Comparison of ENCODE assay signal across 1 cellular context in genomic region chr11:62839050-62840015, GRCh38.
TF ChIP-seq lines count a peak whose summit lies in the region.

TSS of gene WDR74 (minus strand) at chr11:62839590. CDS start at chr11:62839570, 20 bp downstream.

TF ChIP-seq in K562, 482 proteins besides CTCF, POLR2A, EP300 and RAD21 (continued from another document and continues in another):
- peak in 1 of 2 experiments; percentile 90; a peak in 2 of 4 replicates for TF ChIP-seq MLLT1 (IDR thresholded peaks at IDR 0.05)
- TF ChIP-seq ZNF511 (CRISPR knock-in tag; IDR thresholded peaks at IDR 0.05) = peak; percentile 87
- peak in 1 of 2 experiments; percentile 72; a peak in 1 of 4 replicates for TF ChIP-seq KDM4B (IDR thresholded peaks at IDR 0.05; ENCODE audit: borderline replicate concordance in 2 of 2, low read depth in 1 of 2)
- peak in 1 of 2 experiments; percentile 18; a peak in 2 of 4 replicates for TF ChIP-seq RCOR1 (IDR thresholded peaks at IDR 0.05; ENCODE audit: borderline replicate concordance in 1 of 2, low read depth in 2 of 2, low read length in 2 of 2)
- TF ChIP-seq HDAC3 (IDR thresholded peaks at IDR 0.05; ENCODE audit: borderline replicate concordance, partially characterized antibody) = peak; percentile 49
- peak; percentile 88 for TF ChIP-seq TFAP4 (CRISPR knock-in tag; IDR thresholded peaks at IDR 0.05; ENCODE audit: borderline replicate concordance)
- peak; percentile 76 for TF ChIP-seq KHSRP (IDR thresholded peaks at IDR 0.05)
- peak; percentile 72 for TF ChIP-seq ZNF766 (CRISPR knock-in tag; conservative IDR thresholded peaks at IDR 0.05)
- TF ChIP-seq, protein P1, sequence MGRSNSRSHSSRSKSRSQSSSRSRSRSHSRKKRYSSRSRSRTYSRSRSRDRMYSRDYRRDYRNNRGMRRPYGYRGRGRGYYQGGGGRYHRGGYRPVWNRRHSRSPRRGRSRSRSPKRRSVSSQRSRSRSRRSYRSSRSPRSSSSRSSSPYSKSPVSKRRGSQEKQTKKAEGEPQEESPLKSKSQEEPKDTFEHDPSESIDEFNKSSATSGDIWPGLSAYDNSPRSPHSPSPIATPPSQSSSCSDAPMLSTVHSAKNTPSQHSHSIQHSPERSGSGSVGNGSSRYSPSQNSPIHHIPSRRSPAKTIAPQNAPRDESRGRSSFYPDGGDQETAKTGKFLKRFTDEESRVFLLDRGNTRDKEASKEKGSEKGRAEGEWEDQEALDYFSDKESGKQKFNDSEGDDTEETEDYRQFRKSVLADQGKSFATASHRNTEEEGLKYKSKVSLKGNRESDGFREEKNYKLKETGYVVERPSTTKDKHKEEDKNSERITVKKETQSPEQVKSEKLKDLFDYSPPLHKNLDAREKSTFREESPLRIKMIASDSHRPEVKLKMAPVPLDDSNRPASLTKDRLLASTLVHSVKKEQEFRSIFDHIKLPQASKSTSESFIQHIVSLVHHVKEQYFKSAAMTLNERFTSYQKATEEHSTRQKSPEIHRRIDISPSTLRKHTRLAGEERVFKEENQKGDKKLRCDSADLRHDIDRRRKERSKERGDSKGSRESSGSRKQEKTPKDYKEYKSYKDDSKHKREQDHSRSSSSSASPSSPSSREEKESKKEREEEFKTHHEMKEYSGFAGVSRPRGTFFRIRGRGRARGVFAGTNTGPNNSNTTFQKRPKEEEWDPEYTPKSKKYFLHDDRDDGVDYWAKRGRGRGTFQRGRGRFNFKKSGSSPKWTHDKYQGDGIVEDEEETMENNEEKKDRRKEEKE (IDR thresholded peaks at IDR 0.05; ENCODE audit: borderline replicate concordance in 1 of 2, control insufficient read depth in 1 of 2, low read depth in 2 of 2, low read length in 1 of 2) = 0 out of 4 replicates have a peak, but pooled peaks of 1 of the 2 experiments have one; percentile 11
- TF ChIP-seq, protein P2, sequence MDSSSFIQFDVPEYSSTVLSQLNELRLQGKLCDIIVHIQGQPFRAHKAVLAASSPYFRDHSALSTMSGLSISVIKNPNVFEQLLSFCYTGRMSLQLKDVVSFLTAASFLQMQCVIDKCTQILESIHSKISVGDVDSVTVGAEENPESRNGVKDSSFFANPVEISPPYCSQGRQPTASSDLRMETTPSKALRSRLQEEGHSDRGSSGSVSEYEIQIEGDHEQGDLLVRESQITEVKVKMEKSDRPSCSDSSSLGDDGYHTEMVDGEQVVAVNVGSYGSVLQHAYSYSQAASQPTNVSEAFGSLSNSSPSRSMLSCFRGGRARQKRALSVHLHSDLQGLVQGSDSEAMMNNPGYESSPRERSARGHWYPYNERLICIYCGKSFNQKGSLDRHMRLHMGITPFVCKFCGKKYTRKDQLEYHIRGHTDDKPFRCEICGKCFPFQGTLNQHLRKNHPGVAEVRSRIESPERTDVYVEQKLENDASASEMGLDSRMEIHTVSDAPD (CRISPR knock-in tag; IDR thresholded peaks at IDR 0.05) = no peak
- TF ChIP-seq, protein P3, sequence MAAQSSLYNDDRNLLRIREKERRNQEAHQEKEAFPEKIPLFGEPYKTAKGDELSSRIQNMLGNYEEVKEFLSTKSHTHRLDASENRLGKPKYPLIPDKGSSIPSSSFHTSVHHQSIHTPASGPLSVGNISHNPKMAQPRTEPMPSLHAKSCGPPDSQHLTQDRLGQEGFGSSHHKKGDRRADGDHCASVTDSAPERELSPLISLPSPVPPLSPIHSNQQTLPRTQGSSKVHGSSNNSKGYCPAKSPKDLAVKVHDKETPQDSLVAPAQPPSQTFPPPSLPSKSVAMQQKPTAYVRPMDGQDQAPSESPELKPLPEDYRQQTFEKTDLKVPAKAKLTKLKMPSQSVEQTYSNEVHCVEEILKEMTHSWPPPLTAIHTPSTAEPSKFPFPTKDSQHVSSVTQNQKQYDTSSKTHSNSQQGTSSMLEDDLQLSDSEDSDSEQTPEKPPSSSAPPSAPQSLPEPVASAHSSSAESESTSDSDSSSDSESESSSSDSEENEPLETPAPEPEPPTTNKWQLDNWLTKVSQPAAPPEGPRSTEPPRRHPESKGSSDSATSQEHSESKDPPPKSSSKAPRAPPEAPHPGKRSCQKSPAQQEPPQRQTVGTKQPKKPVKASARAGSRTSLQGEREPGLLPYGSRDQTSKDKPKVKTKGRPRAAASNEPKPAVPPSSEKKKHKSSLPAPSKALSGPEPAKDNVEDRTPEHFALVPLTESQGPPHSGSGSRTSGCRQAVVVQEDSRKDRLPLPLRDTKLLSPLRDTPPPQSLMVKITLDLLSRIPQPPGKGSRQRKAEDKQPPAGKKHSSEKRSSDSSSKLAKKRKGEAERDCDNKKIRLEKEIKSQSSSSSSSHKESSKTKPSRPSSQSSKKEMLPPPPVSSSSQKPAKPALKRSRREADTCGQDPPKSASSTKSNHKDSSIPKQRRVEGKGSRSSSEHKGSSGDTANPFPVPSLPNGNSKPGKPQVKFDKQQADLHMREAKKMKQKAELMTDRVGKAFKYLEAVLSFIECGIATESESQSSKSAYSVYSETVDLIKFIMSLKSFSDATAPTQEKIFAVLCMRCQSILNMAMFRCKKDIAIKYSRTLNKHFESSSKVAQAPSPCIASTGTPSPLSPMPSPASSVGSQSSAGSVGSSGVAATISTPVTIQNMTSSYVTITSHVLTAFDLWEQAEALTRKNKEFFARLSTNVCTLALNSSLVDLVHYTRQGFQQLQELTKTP (IDR thresholded peaks at IDR 0.05; ENCODE audit: low read depth in 1 of 2, partially characterized antibody in 2 of 2) = peak; percentile 6 to 68
- no peak for TF ChIP-seq RAD51 (IDR thresholded peaks at IDR 0.05; ENCODE audit: borderline replicate concordance, low read depth)
- TF ChIP-seq, protein P4, sequence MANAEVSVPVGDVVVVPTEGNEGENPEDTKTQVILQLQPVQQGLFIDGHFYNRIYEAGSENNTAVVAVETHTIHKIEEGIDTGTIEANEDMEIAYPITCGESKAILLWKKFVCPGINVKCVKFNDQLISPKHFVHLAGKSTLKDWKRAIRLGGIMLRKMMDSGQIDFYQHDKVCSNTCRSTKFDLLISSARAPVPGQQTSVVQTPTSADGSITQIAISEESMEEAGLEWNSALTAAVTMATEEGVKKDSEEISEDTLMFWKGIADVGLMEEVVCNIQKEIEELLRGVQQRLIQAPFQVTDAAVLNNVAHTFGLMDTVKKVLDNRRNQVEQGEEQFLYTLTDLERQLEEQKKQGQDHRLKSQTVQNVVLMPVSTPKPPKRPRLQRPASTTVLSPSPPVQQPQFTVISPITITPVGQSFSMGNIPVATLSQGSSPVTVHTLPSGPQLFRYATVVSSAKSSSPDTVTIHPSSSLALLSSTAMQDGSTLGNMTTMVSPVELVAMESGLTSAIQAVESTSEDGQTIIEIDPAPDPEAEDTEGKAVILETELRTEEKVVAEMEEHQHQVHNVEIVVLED (CRISPR knock-in tag; IDR thresholded peaks at IDR 0.05) = peak; percentile 9; the same call in 1 of the 2 replicates
- TF ChIP-seq STAT6 (CRISPR knock-in tag; IDR thresholded peaks at IDR 0.05) = no peak
- TF ChIP-seq CSDE1 (IDR thresholded peaks at IDR 0.05) = peak in 1 of 2 experiments; percentile 88; a peak in 2 of 4 replicates
- TF ChIP-seq, protein P5, sequence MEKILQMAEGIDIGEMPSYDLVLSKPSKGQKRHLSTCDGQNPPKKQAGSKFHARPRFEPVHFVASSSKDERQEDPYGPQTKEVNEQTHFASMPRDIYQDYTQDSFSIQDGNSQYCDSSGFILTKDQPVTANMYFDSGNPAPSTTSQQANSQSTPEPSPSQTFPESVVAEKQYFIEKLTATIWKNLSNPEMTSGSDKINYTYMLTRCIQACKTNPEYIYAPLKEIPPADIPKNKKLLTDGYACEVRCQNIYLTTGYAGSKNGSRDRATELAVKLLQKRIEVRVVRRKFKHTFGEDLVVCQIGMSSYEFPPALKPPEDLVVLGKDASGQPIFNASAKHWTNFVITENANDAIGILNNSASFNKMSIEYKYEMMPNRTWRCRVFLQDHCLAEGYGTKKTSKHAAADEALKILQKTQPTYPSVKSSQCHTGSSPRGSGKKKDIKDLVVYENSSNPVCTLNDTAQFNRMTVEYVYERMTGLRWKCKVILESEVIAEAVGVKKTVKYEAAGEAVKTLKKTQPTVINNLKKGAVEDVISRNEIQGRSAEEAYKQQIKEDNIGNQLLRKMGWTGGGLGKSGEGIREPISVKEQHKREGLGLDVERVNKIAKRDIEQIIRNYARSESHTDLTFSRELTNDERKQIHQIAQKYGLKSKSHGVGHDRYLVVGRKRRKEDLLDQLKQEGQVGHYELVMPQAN (IDR thresholded peaks at IDR 0.05; ENCODE audit: borderline replicate concordance) = peak; percentile 100
- no peak; the same call in 1 of the 2 replicates for TF ChIP-seq NR1H2 (CRISPR knock-in tag; IDR thresholded peaks at IDR 0.05)
- peak; percentile 97 to 100 for TF ChIP-seq HDAC1 (IDR thresholded peaks at IDR 0.05)
- TF ChIP-seq HNRNPL (IDR thresholded peaks at IDR 0.05; ENCODE audit: low read depth, low read length) = 0 out of 2 replicates have a peak, but pooled peaks have one; percentile 48
- peak; percentile 94 for TF ChIP-seq FIP1L1 (IDR thresholded peaks at IDR 0.05; ENCODE audit: low read depth, low read length, poor library complexity, severe bottlenecking)
- no peak for TF ChIP-seq TCF3 (CRISPR knock-in tag; IDR thresholded peaks at IDR 0.05)
- TF ChIP-seq SLC30A9 (CRISPR knock-in tag; IDR thresholded peaks at IDR 0.05) = no peak
- TF ChIP-seq CBFB (CRISPR knock-in tag; IDR thresholded peaks at IDR 0.05) = no peak
- TF ChIP-seq SMARCA4 (IDR thresholded peaks at IDR 0.05) = no peak
- TF ChIP-seq NCOR1 (IDR thresholded peaks at IDR 0.05) = peak; percentile 63
- TF ChIP-seq FOXJ2 (tag; IDR thresholded peaks at IDR 0.05) = 0 out of 2 replicates have a peak, but pooled peaks have one; percentile 16
- no peak for TF ChIP-seq ZNF551 (CRISPR knock-in tag; IDR thresholded peaks at IDR 0.05)
- TF ChIP-seq, protein P6, sequence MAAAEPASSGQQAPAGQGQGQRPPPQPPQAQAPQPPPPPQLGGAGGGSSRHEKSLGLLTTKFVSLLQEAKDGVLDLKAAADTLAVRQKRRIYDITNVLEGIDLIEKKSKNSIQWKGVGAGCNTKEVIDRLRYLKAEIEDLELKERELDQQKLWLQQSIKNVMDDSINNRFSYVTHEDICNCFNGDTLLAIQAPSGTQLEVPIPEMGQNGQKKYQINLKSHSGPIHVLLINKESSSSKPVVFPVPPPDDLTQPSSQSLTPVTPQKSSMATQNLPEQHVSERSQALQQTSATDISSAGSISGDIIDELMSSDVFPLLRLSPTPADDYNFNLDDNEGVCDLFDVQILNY (CRISPR knock-in tag; IDR thresholded peaks at IDR 0.05) = no peak
- peak; percentile 72; the same call in 1 of the 2 replicates for TF ChIP-seq ILF3 (IDR thresholded peaks at IDR 0.05; ENCODE audit: borderline replicate concordance)
- 0 out of 2 replicates have a peak, but pooled peaks have one; percentile 6 for TF ChIP-seq ZC3H8 (IDR thresholded peaks at IDR 0.05)
- no peak for TF ChIP-seq ZNF586 (CRISPR knock-in tag; conservative IDR thresholded peaks at IDR 0.05)
- TF ChIP-seq PHF20 (IDR thresholded peaks at IDR 0.05; ENCODE audit: partially characterized antibody) = peak; percentile 96
- peak; percentile 99 for TF ChIP-seq EP400 (IDR thresholded peaks at IDR 0.05)
